In genomic region chr2:3847397-3848052, GRCh38 we compare ENCODE assay signal across 16 cellular contexts.
DNase-seq lines count a peak whose midpoint lies in the region; ATAC-seq and TF ChIP-seq lines count a peak whose summit lies in the region.
"Had no signal": no experiment of that assay in that cellular context is flagged by ENCODE, and none has a peak within 500 bp of the region (broad histone marks: within the 10 kb centered on the region; RNA-seq: fewer than 3 reads in every experiment).

No MANE protein-coding gene starts in this region.

- H3K4me1 ChIP-seq in liver (ENCODE audit: control insufficient read depth in 4 of 4, insufficient read depth in 4 of 4, low read length in 3 of 4), result peaks cover 0 to 6% (median 0%) of the 10 kb centered on the region in 4 donors

- ATAC-seq in left lobe of liver, result peak; percentile 47
- no peak for ATAC-seq in HG03571 (IDR thresholded peaks at IDR 0.05; ENCODE audit: unreplicated experiment)
- ATAC-seq: CD8-positive, alpha-beta T cell had no signal

- no peak for TF ChIP-seq CTCF in liver (IDR thresholded peaks at IDR 0.05; ENCODE audit: low read depth, low read length, missing input control)

- no peaks in the 10 kb centered on the region for H3K36me3 ChIP-seq in liver (ENCODE audit: control insufficient read depth in 4 of 4, insufficient read depth in 3 of 4, low read depth in 1 of 4, low read length in 3 of 4)
- H3K36me3 ChIP-seq: BLaER1 treated with 17β-estradiol and CSF1 and Interleukin-3, amounts not matched to agents 10 nM and 100 nM had no signal

- no peaks in the 10 kb centered on the region for H3K27me3 ChIP-seq in liver (ENCODE audit: control insufficient read depth in 4 of 4, insufficient read depth in 4 of 4, low read length in 3 of 4)
- H3K27me3 ChIP-seq: BLaER1 treated with 17β-estradiol and CSF1 and Interleukin-3, amounts not matched to agents 10 nM and 100 nM had no signal

- H3K27ac ChIP-seq in liver (ENCODE audit: low read depth in 1 of 2, low read length in 2 of 2), result no peak overlapping the region
- H3K27ac ChIP-seq: BLaER1 treated with 17β-estradiol and CSF1 and Interleukin-3, amounts not matched to agents 10 nM and 100 nM; C4-2B had no signal

- H3K4me3 ChIP-seq in liver (ENCODE audit: low read depth in 1 of 3, low read length in 3 of 3), result no peak overlapping the region
- H3K4me3 ChIP-seq: BLaER1 treated with 17β-estradiol and CSF1 and Interleukin-3, amounts not matched to agents 10 nM and 100 nM had no signal

- WGBS in liver, result 31% methylated on average over 9 of the region's 9 CpGs

- no peak for TF ChIP-seq RAD21 in liver (IDR thresholded peaks at IDR 0.05)

- DNase-seq in left lobe of liver (ENCODE audit: low spot score), result no peak
- no peak for DNase-seq in NCI-H2081 (lab: John Stamatoyannopoulos, UW)
- no peak for DNase-seq in AG20443 (ENCODE audit: low spot score)
- DNase-seq: 8988T; ACHN; AML-193; Caco-2; Calu3; CD4-positive, alpha-beta T cell; CD8-positive, alpha-beta T cell; DMS79 treated with DMSO at 0.1 percent for 48 hours; GF-D8 had no signal

- no peak overlapping the region for H3K9ac ChIP-seq in liver (ENCODE audit: low read depth in 1 of 2, low read length in 2 of 2)
- H3K9ac ChIP-seq: BLaER1 treated with 17β-estradiol and CSF1 and Interleukin-3, amounts not matched to agents 10 nM and 100 nM had no signal

- H3K9me3 ChIP-seq in liver (ENCODE audit: control insufficient read depth in 4 of 4, low read length in 3 of 4), result no peaks in the 10 kb centered on the region

TF ChIP-seq in liver, 16 proteins besides CTCF, POLR2A, EP300 and RAD21:
- TF ChIP-seq RXRA (IDR thresholded peaks at IDR 0.05), result peak; percentile 12 to 38
- TF ChIP-seq HNF4A (conservative IDR thresholded peaks at IDR 0.05), result peak in 1 of 2 donors; percentile 54
- TF ChIP-seq GABPA (IDR thresholded peaks at IDR 0.05 in 1 of 2, conservative IDR thresholded peaks at IDR 0.05 in 1 of 2), result no peak
TF ChIP-seq in liver: peak in this region for 2.
